In genomic region chr19:40231544-40232424, GRCh38 we compare ENCODE assay signal across 15 cellular contexts. TPM values are rescaled to one million over a fixed set of nuclear protein-coding genes. Genes with fewer than 3 reads are reported as not detected.
DNase-seq lines count a peak whose midpoint lies in the region; ATAC-seq and TF ChIP-seq lines count a peak whose summit lies in the region.
"Had no signal": no experiment of that assay in that cellular context is flagged by ENCODE, and none has a peak within 500 bp of the region (broad histone marks: within the 10 kb centered on the region; RNA-seq: fewer than 3 reads in every experiment).

No MANE protein-coding gene starts in this region.

- peaks cover 49% of the 10 kb centered on the region for H3K4me1 Mint-ChIP-seq in HFFc6 (ENCODE audit: low read depth)

- TF ChIP-seq EP300 in upper lobe of left lung (IDR thresholded peaks at IDR 0.05): no peak

- H3K9me3 Mint-ChIP-seq in HFFc6: no peaks in the 10 kb centered on the region
- H3K9me3 Mint-ChIP-seq: activated T-helper 2 cell treated with anti-CD3 and anti-CD28 coated beads, Interferon-gamma antibody, Interleukin-2, Interleukin-4, amounts not matched to agents 10 μg/mL and 5 μg/mL and 100 μg/mL, durations not matched to agents 14 hours and 24 hours and 36 hours had no signal

- H3K27ac ChIP-seq in dorsolateral prefrontal cortex: peak overlapping the region in 32 of 59 donors; percentile 2 to 72 (median 30)
- peak overlapping the region in 3 of 4 donors; percentile 12 to 79 (median 32) for H3K27ac ChIP-seq in upper lobe of left lung
- H3K27ac ChIP-seq in PC-3 (ENCODE audit: low read length): no peak overlapping the region
- H3K27ac ChIP-seq: colonic mucosa, HL-60 had no signal

- H3K27ac Mint-ChIP-seq in HFFc6: peak overlapping the region; percentile 78
- H3K27ac Mint-ChIP-seq: activated T-helper 2 cell treated with anti-CD3 and anti-CD28 coated beads, Interferon-gamma antibody, Interleukin-2, Interleukin-4, amounts not matched to agents 10 μg/mL and 5 μg/mL and 100 μg/mL, durations not matched to agents 14 hours and 24 hours and 36 hours had no signal

- no peaks in the 10 kb centered on the region for H3K27me3 Mint-ChIP-seq in HFFc6 (ENCODE audit: insufficient read depth)

- no peak overlapping the region for H2AFZ ChIP-seq in PC-3 (ENCODE audit: low read length)

- TF ChIP-seq CTCF in HFFc6 (IDR thresholded peaks at IDR 0.05) (no peak), dorsolateral prefrontal cortex (IDR thresholded peaks at IDR 0.05 in 54 of 56, conservative IDR thresholded peaks at IDR 0.05 in 2 of 56; ENCODE audit: low read depth in 1 of 56, partially characterized antibody in 56 of 56) (no peak), upper lobe of left lung (IDR thresholded peaks at IDR 0.05) (no peak), PC-3 (conservative IDR thresholded peaks at IDR 0.05; ENCODE audit: low read depth, low read length) (no peak)

- H3K9me3 ChIP-seq in upper lobe of left lung: no peaks in the 10 kb centered on the region
- no peaks in the 10 kb centered on the region for H3K9me3 ChIP-seq in PC-3 (ENCODE audit: low read length)
- H3K9me3 ChIP-seq: colonic mucosa had no signal

- no peak overlapping the region for H3K4me3 ChIP-seq in dorsolateral prefrontal cortex
- H3K4me3 ChIP-seq in upper lobe of left lung: no peak overlapping the region
- H3K4me3 ChIP-seq in PC-3 (ENCODE audit: low read length): no peak overlapping the region
- H3K4me3 ChIP-seq: colonic mucosa had no signal

- BruUV-seq in PC-3 (replicated peaks; lab: Mats Ljungman, UMichigan): no TSS peak

- peak overlapping the region; percentile 17; the same call in 1 of the 2 replicates for H3K4me3 Mint-ChIP-seq in HFFc6

- H3K9me2 ChIP-seq in PC-3 (replicated peaks; ENCODE audit: low read length): no peaks in the 10 kb centered on the region

- H3K36me3 ChIP-seq in upper lobe of left lung (peaks cover 8 to 42% (median 41%) of the 10 kb centered on the region in 4 donors), PC-3 (ENCODE audit: low read depth, low read length) (no peaks in the 10 kb centered on the region)
- H3K36me3 ChIP-seq: colonic mucosa had no signal

- no peak for TF ChIP-seq POLR2A in upper lobe of left lung (IDR thresholded peaks at IDR 0.05)

- 59 to 64% methylated on average over 10 to 15 of the region's 16 CpGs for WGBS in upper lobe of left lung, 2 donors

- H3K27me3 ChIP-seq in dorsolateral prefrontal cortex (peaks cover 0 to under 1% (median 0%) of the 10 kb centered on the region in 45 donors), upper lobe of left lung (no peaks in the 10 kb centered on the region), PC-3 (ENCODE audit: low read length) (no peaks in the 10 kb centered on the region)

- DNase-seq in HFFc6: no peak
- DNase-seq in dorsolateral prefrontal cortex: no peak
- DNase-seq in left colon: no peak
- DNase-seq in upper lobe of left lung: peak in 1 of 2 donors; percentile 71
- DNase-seq in PC-3: no peak
- no peak for DNase-seq in globus pallidus (ENCODE audit: low spot score)
- no peak for DNase-seq in HEK293T (ENCODE audit: extremely low spot score)
- DNase-seq: colonic mucosa, GF-D8, hippocampal formation, NCI-H146, occipital lobe had no signal

- H3K4me1 ChIP-seq in upper lobe of left lung: peaks cover 8 to 20% (median 16%) of the 10 kb centered on the region in 4 donors
- peaks cover 10% of the 10 kb centered on the region for H3K4me1 ChIP-seq in PC-3 (ENCODE audit: insufficient read depth, low read length)

- no peak overlapping the region for H3K9ac ChIP-seq in PC-3 (ENCODE audit: low read length)

- no peaks in the 10 kb centered on the region for H3K79me2 ChIP-seq in PC-3 (ENCODE audit: low read length)

- peaks cover 1% of the 10 kb centered on the region for H3K36me3 Mint-ChIP-seq in HFFc6 (ENCODE audit: low read depth)

- POLR2A ChIA-PET in PC-3 (lab: Charles Lee; ENCODE audit: unreplicated experiment): no interaction called here
- POLR2A ChIA-PET in HEK293T (lab: Yijun Ruan, JAX): no interaction called here

- no peaks in the 10 kb centered on the region for H3F3A ChIP-seq in PC-3 (ENCODE audit: low read length, unreplicated experiment)

- ATAC-seq in left colon: peak; percentile 27
- ATAC-seq in upper lobe of left lung (ENCODE audit: low FRiP score in 2 of 2): peak in 1 of 2 donors; percentile 3
- no peak for ATAC-seq in PC-3
- ATAC-seq: activated CD4-positive, CD25-positive, alpha-beta regulatory T cell treated with anti-CD3 and anti-CD28 coated beads, Interleukin-2, amount 50 U/mL, for 24 hours had no signal

- CTCF ChIA-PET in PC-3 (lab: Charles Lee): no interaction called here
- CTCF ChIA-PET in HEK293T (lab: Yijun Ruan, JAX): no interaction called here

- H4K20me1 ChIP-seq in PC-3 (ENCODE audit: low read length): no peaks in the 10 kb centered on the region

- intact Hi-C loops in dorsolateral prefrontal cortex (cut with DNase I): no loop called here
- intact Hi-C loops in left colon (cut with DNase I, micrococcal nuclease): no loop called here
- intact Hi-C loops in PC-3 (cut with micrococcal nuclease): no loop called here

- no peak overlapping the region for H3K4me2 ChIP-seq in PC-3 (ENCODE audit: low read length)

TF ChIP-seq in HEK293T, 16 proteins besides CTCF, POLR2A, EP300 and RAD21:
- TF ChIP-seq SUZ12 (IDR thresholded peaks at IDR 0.05) (no peak), SP1 (IDR thresholded peaks at IDR 0.05) (no peak), ELF4 (IDR thresholded peaks at IDR 0.05) (no peak), TARDBP (IDR thresholded peaks at IDR 0.05) (no peak), FOXA1 (IDR thresholded peaks at IDR 0.05) (no peak), ZNF384 (IDR thresholded peaks at IDR 0.05) (no peak), FOXK2 (IDR thresholded peaks at IDR 0.05) (no peak), CTBP1 (IDR thresholded peaks at IDR 0.05; ENCODE audit: borderline replicate concordance) (no peak), ARNT (IDR thresholded peaks at IDR 0.05) (no peak), BHLHE40 (IDR thresholded peaks at IDR 0.05; ENCODE audit: borderline replicate concordance) (no peak)

RNA-seq across cellular contexts. Expression of gene CCNP, which starts 5.3 kb away (rescaled TPM):
- total RNA-seq in HFFc6 (2021; fragmentation: NEBNext Ultra II Directional; extraction: Animal tissue kit (Norgen Biotek cat#: 25700)): under 1 TPM in 3 of 6 experiments, not detected in 3; 0.22 to 0.33 (median 0.31) TPM
- total RNA-seq in dorsolateral prefrontal cortex (10 to 100 TPM in 1 of 120 experiments, 1 to 10 TPM in 86, under 1 TPM in 30, not detected in 3; 0.32 to 10.0 (median 1.6) TPM), left colon (under 1 TPM in 1 of 2 donors, not detected in 1; 0.24 TPM), upper lobe of left lung (under 1 TPM in 3 of 6 donors, not detected in 3; 0.31 to 1.00 (median 0.79) TPM), PC-3 (2014; rRNA removed) (not detected in 2 replicates)

RNA-seq across cellular contexts. Expression of gene TTC9B, which starts 13.6 kb away (rescaled TPM):
- total RNA-seq in HFFc6 (2021; fragmentation: NEBNext Ultra II Directional; extraction: Animal tissue kit (Norgen Biotek cat#: 25700)): not detected
- total RNA-seq in dorsolateral prefrontal cortex: 100 to 1,000 TPM in 13 of 120 experiments, 10 to 100 TPM in 107; 27.3 to 112 (median 74.4) TPM
- under 1 TPM; 0.37 to 0.45 TPM for total RNA-seq in left colon
- not detected for total RNA-seq in upper lobe of left lung
- 0.15 and 0.17 TPM in 2 replicates for total RNA-seq in PC-3 (2014; rRNA removed)
- total RNA-seq: activated T-helper 2 cell treated with anti-CD3 and anti-CD28 coated beads, Interferon-gamma antibody, Interleukin-2, Interleukin-4, amounts not matched to agents 10 μg/mL and 5 μg/mL and 100 μg/mL, durations not matched to agents 14 hours and 24 hours and 36 hours had no signal

RNA-seq across cellular contexts. Expression of gene MAP3K10, which starts 40.6 kb away (rescaled TPM):
- total RNA-seq in HFFc6 (2021; fragmentation: NEBNext Ultra II Directional; extraction: Animal tissue kit (Norgen Biotek cat#: 25700)): 10 to 100 TPM; 10.7 to 14.9 (median 11.3) TPM
- total RNA-seq in dorsolateral prefrontal cortex (100 to 1,000 TPM in 114 of 120 experiments, 10 to 100 TPM in 6; 72.4 to 232 (median 136) TPM), left colon (10 to 100 TPM; 10.7 to 11.7 TPM), upper lobe of left lung (10 to 100 TPM in 5 of 6 donors, 1 to 10 TPM in 1; 9.0 to 56.6 (median 18.4) TPM), PC-3 (2014; rRNA removed) (11.2 and 13.0 TPM in 2 replicates)

RNA-seq across cellular contexts. Expression of gene AKT2, which starts 53.4 kb away (rescaled TPM):
- 100 to 1,000 TPM; 128 to 133 (median 130) TPM for total RNA-seq in HFFc6 (2021; fragmentation: NEBNext Ultra II Directional; extraction: Animal tissue kit (Norgen Biotek cat#: 25700))
- total RNA-seq in dorsolateral prefrontal cortex: 100 to 1,000 TPM in 117 of 120 experiments, 10 to 100 TPM in 3; 95.3 to 215 (median 139) TPM
- 10 to 100 TPM; 91.7 to 97.3 TPM for total RNA-seq in left colon
- 100 to 1,000 TPM in 4 of 6 donors, 10 to 100 TPM in 2; 59.7 to 164 (median 105) TPM for total RNA-seq in upper lobe of left lung
- 80.6 and 84.9 TPM in 2 replicates for total RNA-seq in PC-3 (2014; rRNA removed)

Comparison
In these comparisons a context has a peak if more than half of its experiments do, and no peak if none do; other contexts are left out.
1. RNA of gene TTC9B, which starts 13.6 kb away (total RNA-seq): 27.3 to 112 TPM in dorsolateral prefrontal cortex; 0.37 to 0.45 TPM in left colon, 0.15 to 0.17 TPM in PC-3, not detected in HFFc6 and not detected in upper lobe of left lung; every median in the first group is over 10 times any median in the second.